Comparison of ENCODE assay signal across 8 cellular contexts in genomic region chr20:24512441-24512840, GRCh38. TPM values are rescaled to one million over a fixed set of nuclear protein-coding genes. Genes with fewer than 3 reads are reported as not detected.
"Had no signal": no experiment of that assay in that cellular context is flagged by ENCODE, and none has a peak within 500 bp of the region (broad histone marks: within the 10 kb centered on the region; RNA-seq: fewer than 3 reads in every experiment).

No MANE protein-coding gene starts in this region.

RNA-seq across cellular contexts. Expression of gene SYNDIG1, which starts 43.0 kb away (rescaled TPM):
- total RNA-seq: activated CD4-positive, alpha-beta T cell treated with anti-CD3 and anti-CD28 coated beads for 36 hours; activated CD4-positive, alpha-beta T cell treated with anti-CD3 and anti-CD28 coated beads, Interleukin-2, amount 10 ng/mL, durations not matched to agents 7 days and 5 days; activated CD8-positive, alpha-beta T cell treated with anti-CD3 and anti-CD28 coated beads, Interleukin-2, amount 10 ng/mL, durations not matched to agents 7 days and 5 days; activated T-cell treated with anti-CD3 and anti-CD28 coated beads, Interleukin-2, amount 50 U/mL, for 4 hours; activated T-helper 1 cell treated with anti-CD3 and anti-CD28 coated beads, Interleukin-12 subunit alpha, Interleukin-12 subunit beta, Interleukin-2, Interleukin-4 antibody, amounts not matched to agents 30 ng/mL and 10 ng/mL and 1 ng/mL, durations not matched to agents 14 hours and 24 hours and 36 hours; PC-3; T-helper 1 cell treated with Interleukin-12 subunit alpha and Interleukin-12 subunit beta and Interleukin-4 antibody, amounts not matched to agents 30 ng/mL and 1 ng/mL, for 36 hours; T-helper 2 cell treated with Interferon-gamma antibody and Interleukin-4, amounts not matched to agents 100 ng/mL and 5 ng/mL, for 36 hours had no signal
